1 cellular context compared by ENCODE assay signal in the genomic region with DNA sequence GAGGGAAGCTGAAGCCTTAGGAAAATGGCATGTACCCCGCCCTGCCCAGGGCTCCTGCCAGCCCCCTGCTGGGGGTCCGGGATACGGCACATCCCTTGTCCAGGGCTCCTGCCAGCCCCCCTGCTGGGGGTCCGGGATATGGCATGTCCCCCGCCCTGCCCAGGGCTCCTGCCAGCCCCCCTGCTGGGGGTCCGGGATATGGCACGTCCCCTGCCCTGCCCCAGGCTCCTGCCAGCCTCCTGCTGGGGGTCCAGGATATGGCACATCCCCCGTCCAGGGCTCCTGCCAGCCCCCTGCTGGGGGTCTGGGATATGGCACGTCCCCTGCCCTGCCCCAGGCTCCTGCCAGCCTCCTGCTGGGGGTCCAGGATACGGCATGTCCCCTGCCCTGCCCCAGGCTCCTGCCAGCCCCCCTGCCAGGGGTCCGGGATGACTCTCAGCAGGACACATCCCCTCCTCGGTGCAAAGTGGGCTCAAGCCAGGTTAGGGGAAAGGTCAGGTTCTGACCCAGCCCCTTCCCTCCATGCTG.
TF ChIP-seq lines count a peak whose summit lies in the region.

No MANE protein-coding gene starts in this region.

TF ChIP-seq in H1, 55 proteins besides CTCF, POLR2A, EP300 and RAD21:
- TF ChIP-seq TAF7 (optimal IDR thresholded peaks at IDR 0.05; ENCODE audit: borderline replicate concordance, low read depth, low read length) (peak; percentile 78), ATF3 (IDR thresholded peaks at IDR 0.05; ENCODE audit: insufficient read depth, low read depth, low read length) (0 out of 2 replicates have a peak, but pooled peaks have one; percentile 32), POLR2AphosphoS5 (IDR thresholded peaks at IDR 0.05; ENCODE audit: low read depth, low read length) (no peak), YY1 (IDR thresholded peaks at IDR 0.05; ENCODE audit: low read depth, low read length) (peak; percentile 38; the same call in 1 of the 2 replicates)
TF ChIP-seq in H1: peak in this region for 3.
